2 cellular contexts compared by ENCODE assay signal in genomic region chr11:45678962-45679361, GRCh38.
TF ChIP-seq lines count a peak whose summit lies in the region.

No MANE protein-coding gene starts in this region.

TF ChIP-seq in GM23338, 12 proteins besides CTCF, POLR2A, EP300 and RAD21:
- TF ChIP-seq STAT1 (IDR thresholded peaks at IDR 0.05; ENCODE audit: unreplicated experiment) (no peak), POLR2AphosphoS5 (IDR thresholded peaks at IDR 0.05; ENCODE audit: low read depth) (no peak), REST (IDR thresholded peaks at IDR 0.05; ENCODE audit: unreplicated experiment) (no peak)

TF ChIP-seq in H1, 55 proteins besides CTCF, POLR2A, EP300 and RAD21:
- TF ChIP-seq CHD1 (IDR thresholded peaks at IDR 0.05; ENCODE audit: low read depth, low read length) (no peak), ZNF274 (IDR thresholded peaks at IDR 0.05; ENCODE audit: borderline replicate concordance, extremely low read depth, low read length) (no peak), KDM1A (IDR thresholded peaks at IDR 0.05; ENCODE audit: borderline replicate concordance, low read length) (no peak), YY1 (IDR thresholded peaks at IDR 0.05; ENCODE audit: low read depth, low read length) (no peak), CTBP2 (IDR thresholded peaks at IDR 0.05; ENCODE audit: borderline replicate concordance, insufficient read depth, insufficient read length, low read length) (no peak), EZH2 (IDR thresholded peaks at IDR 0.05; ENCODE audit: low read depth, low read length, severe bottlenecking) (no peak), TAF7 (optimal IDR thresholded peaks at IDR 0.05; ENCODE audit: borderline replicate concordance, low read depth, low read length) (no peak), SUZ12 (IDR thresholded peaks at IDR 0.05; ENCODE audit: low read length) (no peak), TCF12 (IDR thresholded peaks at IDR 0.05; ENCODE audit: low read depth, low read length) (no peak), GABPA (IDR thresholded peaks at IDR 0.05; ENCODE audit: borderline replicate concordance, insufficient read depth, low read length) (no peak), NRF1 (IDR thresholded peaks at IDR 0.05; ENCODE audit: low read depth, low read length) (no peak), KDM5A (IDR thresholded peaks at IDR 0.05; ENCODE audit: low read length) (no peak), EGR1 (IDR thresholded peaks at IDR 0.05; ENCODE audit: borderline replicate concordance, low read depth, low read length) (no peak), SP4 (IDR thresholded peaks at IDR 0.05; ENCODE audit: low read length) (no peak)
